In genomic region chr1:67377253-67377652, GRCh38 we compare ENCODE assay signal across 15 cellular contexts. TPM values are rescaled to one million over a fixed set of nuclear protein-coding genes. Genes with fewer than 3 reads are reported as not detected.
DNase-seq lines count a peak whose midpoint lies in the region; ATAC-seq and TF ChIP-seq lines count a peak whose summit lies in the region.
"Had no signal": no experiment of that assay in that cellular context is flagged by ENCODE, and none has a peak within 500 bp of the region (broad histone marks: within the 10 kb centered on the region; RNA-seq: fewer than 3 reads in every experiment).

No MANE protein-coding gene starts in this region.

- H3K4me3 Mint-ChIP-seq in activated CD4-positive, alpha-beta T cell treated with anti-CD3 and anti-CD28 coated beads, Interleukin-2, amount 10 ng/mL, durations not matched to agents 24 days and 14 days, result no peak overlapping the region
- no peak overlapping the region for H3K4me3 Mint-ChIP-seq in WTC11
- no peak overlapping the region for H3K4me3 Mint-ChIP-seq in neural progenitor cell
- H3K4me3 Mint-ChIP-seq: B cell; CD4-positive, alpha-beta T cell had no signal

- no peaks in the 10 kb centered on the region for H3K79me2 ChIP-seq in parathyroid adenoma
- no peaks in the 10 kb centered on the region for H3K79me2 ChIP-seq in neural progenitor cell (ENCODE audit: low read depth)

- H3F3A ChIP-seq in neural progenitor cell (ENCODE audit: low read depth), result no peaks in the 10 kb centered on the region

- H2AK5ac ChIP-seq in IMR-90 (ENCODE audit: low read depth, low read length), result no peak overlapping the region

- H2BK120ac ChIP-seq in IMR-90 (ENCODE audit: low read depth, low read length), result no peak overlapping the region

- H2BK5ac ChIP-seq in IMR-90 (ENCODE audit: low read depth, low read length, poor library complexity, severe bottlenecking), result no peak overlapping the region

- H3K36me3 Mint-ChIP-seq in activated CD4-positive, alpha-beta T cell treated with anti-CD3 and anti-CD28 coated beads, Interleukin-2, amount 10 ng/mL, durations not matched to agents 24 days and 14 days (ENCODE audit: low read depth), result peaks cover 87% of the 10 kb centered on the region
- H3K36me3 Mint-ChIP-seq in WTC11 (peaks cover 15% of the 10 kb centered on the region), neural progenitor cell (peaks cover 1% of the 10 kb centered on the region)

- no peak for TF ChIP-seq CTCF in IMR-90 (conservative IDR thresholded peaks at IDR 0.05; ENCODE audit: low read depth, low read length)
- no peak for TF ChIP-seq CTCF in WTC11 (IDR thresholded peaks at IDR 0.05)
- TF ChIP-seq CTCF in parathyroid adenoma (IDR thresholded peaks at IDR 0.05), result no peak
- TF ChIP-seq CTCF in neural progenitor cell (IDR thresholded peaks at IDR 0.05), result no peak

- no peak overlapping the region for H3K14ac ChIP-seq in IMR-90 (replicated peaks; ENCODE audit: low read depth, low read length)

- H3K18ac ChIP-seq in IMR-90 (ENCODE audit: low read depth, low read length), result no peak overlapping the region

- in situ Hi-C loops in IMR-90 (cut with MboI; ENCODE audit: low sequenced_read_pairs), result no loop called here

- H3K4me1 ChIP-seq in IMR-90 (ENCODE audit: control insufficient read depth, insufficient read depth, low read length) (no peaks in the 10 kb centered on the region), parathyroid adenoma (peaks cover 38% of the 10 kb centered on the region), neural progenitor cell (no peaks in the 10 kb centered on the region)

- dilution Hi-C loops in IMR-90 (cut with HindIII; ENCODE audit: low sequenced_read_pairs, unreplicated experiment), result no loop called here

- H3K4me1 Mint-ChIP-seq in activated CD4-positive, alpha-beta T cell treated with anti-CD3 and anti-CD28 coated beads, Interleukin-2, amount 10 ng/mL, durations not matched to agents 24 days and 14 days, result peaks cover 10% of the 10 kb centered on the region
- H3K4me1 Mint-ChIP-seq in WTC11 (peaks cover 22% of the 10 kb centered on the region), neural progenitor cell (no peaks in the 10 kb centered on the region)
- H3K4me1 Mint-ChIP-seq: B cell had no signal

- H3K4me3 ChIP-seq in IMR-90 (ENCODE audit: insufficient read depth, low read depth, low read length), result no peak overlapping the region
- peak overlapping the region; percentile 36 for H3K4me3 ChIP-seq in parathyroid adenoma (ENCODE audit: low read depth, low read length)
- H3K4me3 ChIP-seq in neural progenitor cell, result no peak overlapping the region
- H3K4me3 ChIP-seq: GM12878 had no signal

- H3K79me1 ChIP-seq in IMR-90 (ENCODE audit: low read depth in 1 of 2, low read length in 2 of 2), result no peaks in the 10 kb centered on the region

- H3K27me3 ChIP-seq in IMR-90 (ENCODE audit: control insufficient read depth, insufficient read depth, low read length) (no peaks in the 10 kb centered on the region), parathyroid adenoma (ENCODE audit: control insufficient read depth, insufficient read depth, low read length) (no peaks in the 10 kb centered on the region), neural progenitor cell (no peaks in the 10 kb centered on the region)

- H4K20me1 ChIP-seq in IMR-90 (ENCODE audit: insufficient read depth, low read length), result no peaks in the 10 kb centered on the region
- no peaks in the 10 kb centered on the region for H4K20me1 ChIP-seq in neural progenitor cell (ENCODE audit: low read depth)

- H3K9me3 Mint-ChIP-seq in activated CD4-positive, alpha-beta T cell treated with anti-CD3 and anti-CD28 coated beads, Interleukin-2, amount 10 ng/mL, durations not matched to agents 24 days and 14 days, result peaks cover 18% of the 10 kb centered on the region
- H3K9me3 Mint-ChIP-seq in WTC11 (peaks cover 15% of the 10 kb centered on the region), neural progenitor cell (peaks cover 3% of the 10 kb centered on the region)
- H3K9me3 Mint-ChIP-seq: CD4-positive, alpha-beta T cell had no signal

- H3K56ac ChIP-seq in IMR-90 (ENCODE audit: extremely low read depth, insufficient read depth, low read length), result no peak overlapping the region

- peak overlapping the region; percentile 65 for H3K27ac Mint-ChIP-seq in activated CD4-positive, alpha-beta T cell treated with anti-CD3 and anti-CD28 coated beads, Interleukin-2, amount 10 ng/mL, durations not matched to agents 24 days and 14 days
- H3K27ac Mint-ChIP-seq in WTC11, result no peak overlapping the region
- H3K27ac Mint-ChIP-seq in neural progenitor cell, result no peak overlapping the region
- H3K27ac Mint-ChIP-seq: B cell; CD4-positive, alpha-beta T cell had no signal

- DNase-seq in activated CD4-positive, alpha-beta T cell treated with anti-CD3 and anti-CD28 coated beads, Interleukin-2, amount 10 ng/mL, durations not matched to agents 24 days and 14 days, result no peak
- DNase-seq in activated CD4-positive, alpha-beta T cell treated with anti-CD3 and anti-CD28 coated beads for 4 hours, result no peak
- DNase-seq in IMR-90 (peak; percentile 68), WTC11 (ENCODE audit: low spot score) (no peak), D341Med (ENCODE audit: low spot score) (no peak), neural progenitor cell (ENCODE audit: low spot score) (no peak)
- DNase-seq: C1 segment of cervical spinal cord; Calu3; CD4-positive, alpha-beta T cell; DMS79 had no signal

- no peak for TF ChIP-seq RAD21 in IMR-90 (IDR thresholded peaks at IDR 0.05; ENCODE audit: low read length)

- WGBS in IMR-90 (ENCODE audit: extremely low coverage in 2 of 2, insufficient read length in 1 of 2), 2 experiments, result no CpG with 5 or more reads among the region's 1 CpG

- no peak overlapping the region for H2AFZ ChIP-seq in IMR-90 (replicated peaks; ENCODE audit: low read length, poor library complexity)
- no peak overlapping the region for H2AFZ ChIP-seq in parathyroid adenoma
- no peak overlapping the region for H2AFZ ChIP-seq in neural progenitor cell (replicated peaks)

- H4K5ac ChIP-seq in IMR-90 (ENCODE audit: low read depth, low read length), result no peak overlapping the region

- POLR2A ChIA-PET in IMR-90 (lab: Charles Lee; ENCODE audit: unreplicated experiment) (interaction anchor here (0.5 kb wide), 1 partner anchor 10 kb away, joined by 6 read pairs; no protein-coding TSS in a partner anchor), WTC11 (lab: Charles Lee) (no interaction called here)

- no peaks in the 10 kb centered on the region for H3K9me3 ChIP-seq in IMR-90 (ENCODE audit: control insufficient read depth, insufficient read depth, low read length)
- H3K9me3 ChIP-seq in parathyroid adenoma (ENCODE audit: control insufficient read depth, low read length), result no peaks in the 10 kb centered on the region
- no peaks in the 10 kb centered on the region for H3K9me3 ChIP-seq in neural progenitor cell (ENCODE audit: low read depth)

- H3K27ac ChIP-seq in IMR-90 (ENCODE audit: insufficient read depth, low read length) (no peak overlapping the region), parathyroid adenoma (peak overlapping the region; percentile 86), neural progenitor cell (no peak overlapping the region)

- H2AK9ac ChIP-seq in IMR-90 (replicated peaks; ENCODE audit: low read depth, low read length, poor library complexity), result no peak overlapping the region

- H3K36me3 ChIP-seq in IMR-90 (ENCODE audit: control insufficient read depth, insufficient read depth, low read length), result no peaks in the 10 kb centered on the region
- H3K36me3 ChIP-seq in parathyroid adenoma (ENCODE audit: control insufficient read depth, insufficient read depth, low read length), result no peaks in the 10 kb centered on the region
- no peaks in the 10 kb centered on the region for H3K36me3 ChIP-seq in neural progenitor cell

- H3K9ac ChIP-seq in IMR-90 (ENCODE audit: low read depth, low read length) (no peak overlapping the region), parathyroid adenoma (no peak overlapping the region), neural progenitor cell (no peak overlapping the region)

- no peak overlapping the region for H3K23ac ChIP-seq in IMR-90 (ENCODE audit: low read depth, low read length)

- H3K4ac ChIP-seq in IMR-90 (ENCODE audit: low read depth, low read length), result no peak overlapping the region

- H3K4me2 ChIP-seq in IMR-90 (ENCODE audit: low read depth, low read length) (no peak overlapping the region), parathyroid adenoma (ENCODE audit: low read length) (peak overlapping the region; percentile 14), neural progenitor cell (no peak overlapping the region)

- no TSS peak for BruUV-seq in IMR-90 (replicated peaks; lab: Mats Ljungman, UMichigan)

- H4K8ac ChIP-seq in IMR-90 (ENCODE audit: low read depth in 2 of 2, low read length in 2 of 2), result no peak overlapping the region

- H3K27me3 Mint-ChIP-seq in activated CD4-positive, alpha-beta T cell treated with anti-CD3 and anti-CD28 coated beads, Interleukin-2, amount 10 ng/mL, durations not matched to agents 24 days and 14 days, result no peaks in the 10 kb centered on the region
- H3K27me3 Mint-ChIP-seq in WTC11 (ENCODE audit: low read depth), result no peaks in the 10 kb centered on the region
- no peaks in the 10 kb centered on the region for H3K27me3 Mint-ChIP-seq in neural progenitor cell (ENCODE audit: insufficient read depth, low read depth)
- H3K27me3 Mint-ChIP-seq: B cell; CD4-positive, alpha-beta T cell had no signal

- CTCF ChIA-PET in IMR-90 (lab: Yijun Ruan, JAX), result no interaction called here
- CTCF ChIA-PET in WTC11 (lab: Charles Lee), result interaction anchor here (1.6 kb wide), 1 partner anchor 123 kb away, joined by 5 read pairs; no protein-coding TSS in a partner anchor

- no peaks in the 10 kb centered on the region for H3K9me1 ChIP-seq in IMR-90 (ENCODE audit: insufficient read depth, low read length)

- no peak overlapping the region for H2BK15ac ChIP-seq in IMR-90 (ENCODE audit: low read depth, low read length)

- no peak overlapping the region for H4K91ac ChIP-seq in IMR-90 (ENCODE audit: insufficient read depth, low read depth, low read length)

- no peak for ATAC-seq in IMR-90 (ENCODE audit: low read depth)
- ATAC-seq in WTC11, result no peak
- ATAC-seq in SK-N-SH treated with all-trans-retinoic acid at 6 μM for 48 hours, result no peak
- ATAC-seq: GM12878, HCT116 had no signal

- H2BK20ac ChIP-seq in IMR-90 (ENCODE audit: low read depth, low read length), result no peak overlapping the region

- intact Hi-C loops in activated CD4-positive, alpha-beta T cell treated with anti-CD3 and anti-CD28 coated beads, Interleukin-2, amount 10 ng/mL, durations not matched to agents 24 days and 14 days (cut with micrococcal nuclease), result no loop called here
- intact Hi-C loops in IMR-90 (cut with micrococcal nuclease), result no loop called here

- TF ChIP-seq POLR2A in IMR-90 (IDR thresholded peaks at IDR 0.05; ENCODE audit: low read depth, low read length), result no peak

TF ChIP-seq in SK-N-SH treated with all-trans-retinoic acid at 6 μM for 48 hours, 23 proteins besides CTCF, POLR2A, EP300 and RAD21 (continues in another document):
- no peak for TF ChIP-seq PPARA (CRISPR knock-in tag; IDR thresholded peaks at IDR 0.05; ENCODE audit: borderline replicate concordance)
- no peak for TF ChIP-seq ZNF8 (CRISPR knock-in tag; IDR thresholded peaks at IDR 0.05)

RNA-seq across cellular contexts. Expression of gene SERBP1, which starts 52.9 kb away (rescaled TPM):
- total RNA-seq in activated CD4-positive, alpha-beta T cell treated with anti-CD3 and anti-CD28 coated beads, Interleukin-2, amount 10 ng/mL, durations not matched to agents 24 days and 14 days, result 619 and 630 TPM in 2 replicates
- total RNA-seq in IMR-90 (2012; rRNA removed) (94.1 and 240 TPM in 2 replicates), WTC11 (2021) (531 to 543 TPM (median 533 TPM) in 3 replicates), neural progenitor cell (ENCODE audit: low replicate concordance) (399 and 534 TPM in 2 replicates)
- polyA plus RNA-seq in IMR-90 (2012; rRNA removed), result 153 TPM in 2 replicates
- 65.9 and 68.8 TPM in 2 replicates for polyA plus RNA-seq in IMR-90 (2012; cell fraction: cytosol; rRNA removed)
- polyA plus RNA-seq in IMR-90 (2012; cell fraction: nucleus; rRNA removed; ENCODE audit: low replicate concordance), result 22.2 and 52.1 TPM in 2 replicates
